Comparison of ENCODE assay signal across 14 cellular contexts in genomic region chr7:29265208-29265923, GRCh38.
DNase-seq lines count a peak whose midpoint lies in the region; ATAC-seq, FAIRE-seq and TF ChIP-seq lines count a peak whose summit lies in the region.
"Had no signal": no experiment of that assay in that cellular context is flagged by ENCODE, and none has a peak within 500 bp of the region (broad histone marks: within the 10 kb centered on the region; RNA-seq: fewer than 3 reads in every experiment).

No MANE protein-coding gene starts in this region.

- peaks cover 4% of the 10 kb centered on the region for H3K27me3 Mint-ChIP-seq in nephron (ENCODE audit: low read depth)
- H3K27me3 Mint-ChIP-seq: activated B cell treated with CpG ODN at 0.5 μM for 24 hours had no signal

- H2AK5ac ChIP-seq in H1 (ENCODE audit: low read depth, low read length) = no peak overlapping the region

- H3K4ac ChIP-seq in H1 (replicated peaks; ENCODE audit: insufficient read length, low read depth, low read length) = no peak overlapping the region

- no peak for ATAC-seq in GM18511 (IDR thresholded peaks at IDR 0.05; ENCODE audit: unreplicated experiment)
- ATAC-seq: A549; naive thymus-derived CD4-positive, alpha-beta T cell had no signal

- H3K79me2 ChIP-seq in H1 (ENCODE audit: control insufficient read depth in 1 of 2, insufficient read depth in 2 of 2, low read length in 2 of 2) = no peaks in the 10 kb centered on the region

- H2AFZ ChIP-seq in H1 (ENCODE audit: low read length) = no peak overlapping the region

- no peak overlapping the region; a peak in 1 of 4 replicates for H3K4me2 ChIP-seq in H1 (ENCODE audit: insufficient read depth in 1 of 2, low read depth in 2 of 2, low read length in 2 of 2)
- H3K4me2 ChIP-seq: A549 had no signal

- no peak overlapping the region for H3K4me3 Mint-ChIP-seq in nephron
- H3K4me3 Mint-ChIP-seq: activated B cell treated with CpG ODN at 0.5 μM for 24 hours; naive thymus-derived CD4-positive, alpha-beta T cell had no signal

- H3K9me3 Mint-ChIP-seq in nephron = peaks cover 8% of the 10 kb centered on the region

- TF ChIP-seq RAD21 in H1 (IDR thresholded peaks at IDR 0.05 in 1 of 2, conservative IDR thresholded peaks at IDR 0.05 in 1 of 2; ENCODE audit: low read depth in 2 of 2, low read length in 2 of 2) = no peak

- no peak overlapping the region for H3K23ac ChIP-seq in H1 (ENCODE audit: insufficient read length)

- H3K27ac ChIP-seq in H1 (ENCODE audit: low read depth, low read length) = no peak overlapping the region
- H3K27ac ChIP-seq in spleen = peak overlapping the region in 1 of 8 donors; percentile 7
- no peak overlapping the region for H3K27ac ChIP-seq in colonic mucosa
- H3K27ac ChIP-seq: A549, adrenal gland, gastrocnemius medialis had no signal

- H3K4me1 ChIP-seq in H1 (replicated peaks in 1 of 4; ENCODE audit: control insufficient read depth in 3 of 4, insufficient read depth in 4 of 4, low read length in 3 of 4) (peaks cover 0 to 4% (median 2%) of the 10 kb centered on the region in 4 experiments; a peak in 2 of 7 replicates), spleen (peaks cover 0 to 20% (median 6%) of the 10 kb centered on the region in 6 donors), colonic mucosa (no peaks in the 10 kb centered on the region)
- H3K4me1 ChIP-seq: A549, adrenal gland, gastrocnemius medialis had no signal

- TF ChIP-seq CTCF in H1 (IDR thresholded peaks at IDR 0.05; ENCODE audit: control extremely low read depth in 1 of 3, insufficient read depth in 1 of 3, low read depth in 1 of 3, low read length in 3 of 3) = no peak
- TF ChIP-seq CTCF in nephron (IDR thresholded peaks at IDR 0.05; ENCODE audit: unreplicated experiment in 3 of 3) = no peak
- no peak for TF ChIP-seq CTCF in spleen (IDR thresholded peaks at IDR 0.05 in 8 of 11, conservative IDR thresholded peaks at IDR 0.05 in 3 of 11)
- TF ChIP-seq CTCF in colonic mucosa (IDR thresholded peaks at IDR 0.05) = no peak

- no peak for TF ChIP-seq EP300 in H1 (IDR thresholded peaks at IDR 0.05; ENCODE audit: borderline replicate concordance in 1 of 2, low read depth in 2 of 2, low read length in 2 of 2)

- H3K9ac ChIP-seq in H1 (replicated peaks in 1 of 4; ENCODE audit: extremely low read depth in 1 of 4, low read depth in 3 of 4, low read length in 3 of 4) (no peak overlapping the region), colonic mucosa (ENCODE audit: low read depth in 2 of 2, low read length in 2 of 2) (no peak overlapping the region)

- no peaks in the 10 kb centered on the region for H4K20me1 ChIP-seq in H1 (replicated peaks in 1 of 2; ENCODE audit: control insufficient read depth in 1 of 2, insufficient read depth in 2 of 2, low read length in 2 of 2)

- H3K9me3 ChIP-seq in MG63 (no peaks in the 10 kb centered on the region), H1 (ENCODE audit: insufficient read depth in 2 of 2, low read depth in 1 of 2, low read length in 1 of 2) (peaks cover 0 to 13% of the 10 kb centered on the region in 2 experiments; a peak in 1 of 4 replicates), spleen (no peaks in the 10 kb centered on the region), colonic mucosa (no peaks in the 10 kb centered on the region)
- H3K9me3 ChIP-seq: A549, adrenal gland, gastrocnemius medialis had no signal

- H3K4me3 ChIP-seq in MG63 (no peak overlapping the region), H1 (ENCODE audit: extremely low read depth in 1 of 4, insufficient read depth in 2 of 4, low read depth in 3 of 4, low read length in 4 of 4) (no peak overlapping the region), spleen (no peak overlapping the region), colonic mucosa (no peak overlapping the region)
- H3K4me3 ChIP-seq: A549, adrenal gland, gastrocnemius medialis had no signal

- no peak overlapping the region for H3K56ac ChIP-seq in H1 (replicated peaks; ENCODE audit: insufficient read length, low read depth, low read length)

- H3K14ac ChIP-seq in H1 (ENCODE audit: insufficient read length) = no peak overlapping the region

- no peak for TF ChIP-seq POLR2A in H1 (IDR thresholded peaks at IDR 0.05; ENCODE audit: control extremely low read depth in 1 of 2, low read depth in 2 of 2, low read length in 2 of 2)
- no peak for TF ChIP-seq POLR2A in spleen (IDR thresholded peaks at IDR 0.05)

- DNase-seq in NOMO-1 treated with DMSO at 0.1 percent for 48 hours (lab: John Stamatoyannopoulos, UW; ENCODE audit: unreplicated experiment) = peak; percentile 39
- DNase-seq in NOMO-1 (lab: John Stamatoyannopoulos, UW; ENCODE audit: unreplicated experiment in 2 of 2) = no peak
- DNase-seq in MG63 = peak; percentile 66
- peak in 1 of 2 experiments; percentile 40 for DNase-seq in H1 (ENCODE audit: low read depth in 1 of 2, low spot score in 2 of 2)
- no peak for DNase-seq in spleen
- DNase-seq in colonic mucosa = no peak
- DNase-seq: activated B cell treated with CpG ODN at 0.5 μM for 24 hours; gastrocnemius medialis; Karpas-422; naive thymus-derived CD4-positive, alpha-beta T cell had no signal

- no peak overlapping the region for H2BK15ac ChIP-seq in H1 (ENCODE audit: low read length)

- H3K36me3 ChIP-seq in MG63 (no peaks in the 10 kb centered on the region), H1 (ENCODE audit: control insufficient read depth in 2 of 4, insufficient read depth in 4 of 4, low read length in 3 of 4) (peaks cover 0 to 5% (median 0%) of the 10 kb centered on the region in 4 experiments; a peak in 1 of 8 replicates), spleen (peaks cover 0 to 4% (median 0%) of the 10 kb centered on the region in 6 donors), colonic mucosa (no peaks in the 10 kb centered on the region)
- H3K36me3 ChIP-seq: adrenal gland, gastrocnemius medialis had no signal

- H4K5ac ChIP-seq in H1 (ENCODE audit: insufficient read length, low read depth, low read length) = no peak overlapping the region

- CTCF ChIA-PET in H1 (lab: Charles Lee; ENCODE audit: partially characterized antibody) = interaction anchor here (0.8 to 1.3 kb wide), 5 partner anchors 12 to 76 kb away, joined by 3 to 5 read pairs (median 3); no protein-coding TSS in a partner anchor

- no peak for FAIRE-seq in H1 (lab: Jason Lieb, UNC)
- FAIRE-seq: A549 had no signal

- no peak overlapping the region for H4K8ac ChIP-seq in H1 (ENCODE audit: extremely low read depth, insufficient read depth, low read length)

- H3K18ac ChIP-seq in H1 (ENCODE audit: extremely low read depth, low read length) = no peak overlapping the region

- intact Hi-C loops in spleen (cut with DNase I; ENCODE audit: low total_unique reads) (no loop called here), colonic mucosa (cut with DNase I) (no loop called here)

- no peak overlapping the region for H2BK12ac ChIP-seq in H1 (ENCODE audit: low read depth, low read length)

- no peaks in the 10 kb centered on the region for H3K27me3 ChIP-seq in MG63
- no peaks in the 10 kb centered on the region for H3K27me3 ChIP-seq in H1 (replicated peaks in 1 of 4; ENCODE audit: control insufficient read depth in 3 of 4, extremely low read depth in 1 of 4, insufficient read depth in 3 of 4, low read length in 3 of 4)
- H3K27me3 ChIP-seq in spleen (replicated peaks in 1 of 7) = no peaks in the 10 kb centered on the region
- H3K27me3 ChIP-seq in colonic mucosa = no peaks in the 10 kb centered on the region
- H3K27me3 ChIP-seq: adrenal gland, gastrocnemius medialis had no signal

- H3K36me3 Mint-ChIP-seq in nephron (ENCODE audit: low read depth) = peaks cover 20% of the 10 kb centered on the region

- H2BK20ac ChIP-seq in H1 (ENCODE audit: low read length) = no peak overlapping the region

- WGBS in H1 (ENCODE audit: extremely low coverage in 1 of 2, insufficient coverage in 1 of 2, insufficient read length in 1 of 2, insufficient replicate concordance in 2 of 2, low coverage in 1 of 2, low lambda C conversion rate in 2 of 2, missing lambda C conversion rate in 1 of 2), 2 experiments = 89% methylated on average over 6 of the region's 6 CpGs; no CpG with 5 or more reads in 1 of the 2 experiments
- 49 to 65% (median 50%) methylated on average over 6 of the region's 6 CpGs for WGBS in spleen, 5 donors

- POLR2A ChIA-PET in H1 (lab: Charles Lee; ENCODE audit: partially characterized antibody) = interaction anchor here (0.8 kb wide), 1 partner anchor 23 kb away, joined by 3 read pairs; no protein-coding TSS in a partner anchor

- H3K79me1 ChIP-seq in H1 (ENCODE audit: low read depth, low read length) = no peaks in the 10 kb centered on the region

- no peaks in the 10 kb centered on the region for H3K4me1 Mint-ChIP-seq in nephron
- H3K4me1 Mint-ChIP-seq: activated B cell treated with CpG ODN at 0.5 μM for 24 hours had no signal

- no peak overlapping the region for H2BK5ac ChIP-seq in H1 (ENCODE audit: low read depth, low read length)

- no peak overlapping the region for H4K91ac ChIP-seq in H1 (replicated peaks; ENCODE audit: insufficient read length, low read length)

- H2BK120ac ChIP-seq in H1 (replicated peaks; ENCODE audit: low read depth, low read length) = no peak overlapping the region

- no peaks in the 10 kb centered on the region for H3K23me2 ChIP-seq in H1 (ENCODE audit: low read depth, low read length)

- H3K27ac Mint-ChIP-seq in nephron = peak overlapping the region; percentile 10 to 64 (median 48)
- H3K27ac Mint-ChIP-seq: activated B cell treated with CpG ODN at 0.5 μM for 24 hours; naive thymus-derived CD4-positive, alpha-beta T cell had no signal

TF ChIP-seq in H1, 55 proteins besides CTCF, POLR2A, EP300 and RAD21:
- TF ChIP-seq CEBPB (IDR thresholded peaks at IDR 0.05; ENCODE audit: low read depth, low read length) = peak; percentile 48; the same call in 1 of the 2 replicates
- no peak for TF ChIP-seq NRF1 (IDR thresholded peaks at IDR 0.05; ENCODE audit: low read depth, low read length)

Comparison
In these comparisons a context has a peak if more than half of its experiments do, and no peak if none do; other contexts are left out.
1. DNase-seq: peak in NOMO-1 treated with DMSO at 0.1 percent for 48 hours (single experiment) and MG63 (single experiment); none in NOMO-1 (0 of 2), spleen (single experiment) and colonic mucosa (single experiment).